8 cellular contexts compared by ENCODE assay signal in genomic region chr15:80779658-80780415, GRCh38. TPM values are rescaled to one million over a fixed set of nuclear protein-coding genes. Genes with fewer than 3 reads are reported as not detected.
DNase-seq lines count a peak whose midpoint lies in the region; TF ChIP-seq lines count a peak whose summit lies in the region.

No MANE protein-coding gene starts in this region.

- 1 to 3% (median 1%) methylated on average over 16 to 45 of the region's 45 CpGs for WGBS in adrenal gland, 4 donors

- peak; percentile 18 for DNase-seq in GM06990 (ENCODE audit: extremely low read depth, insufficient read length)
- peak; percentile 37 for DNase-seq in NCI-H345 treated with DMSO at 0.1 percent for 48 hours (lab: John Stamatoyannopoulos, UW; ENCODE audit: unreplicated experiment)
- peak in 3 of 10 donors; percentile 36 to 46 (median 44) for DNase-seq in dorsolateral prefrontal cortex
- DNase-seq in lung microvascular endothelial cell (ENCODE audit: low read depth in 2 of 2), result peak; percentile 23 to 27
- DNase-seq in stimulated activated CD4-positive, alpha-beta T cell treated with anti-CD3 and anti-CD28 coated beads, Interleukin-2, amount 100 ng/mL, for 48 hours, result no peak
- DNase-seq in adrenal gland, result no peak
- DNase-seq in activated effector memory CD4-positive, alpha-beta T cell treated with anti-CD3 and anti-CD28 coated beads, Interleukin-2, amount 50 U/mL, for 16 hours, result no peak
- DNase-seq in NCI-H2029 (lab: John Stamatoyannopoulos, UW), result no peak

- H3K36me3 ChIP-seq in GM06990 (ENCODE audit: control insufficient read depth, insufficient read depth, low read length) (no peaks in the 10 kb centered on the region), adrenal gland (replicated peaks in 1 of 2) (no peaks in the 10 kb centered on the region)

- TF ChIP-seq POLR2A in adrenal gland (IDR thresholded peaks at IDR 0.05), result no peak

- peaks cover 5 to 20% of the 10 kb centered on the region in 2 donors for H3K4me1 ChIP-seq in adrenal gland (replicated peaks in 1 of 2)

- H3K9me3 ChIP-seq in adrenal gland (replicated peaks in 1 of 3), result no peaks in the 10 kb centered on the region

- H3K4me3 ChIP-seq in GM06990 (replicated peaks; ENCODE audit: low read depth, low read length), result no peak overlapping the region; the same call in 1 of the 2 replicates
- peak overlapping the region; percentile 47 to 84 (median 69) for H3K4me3 ChIP-seq in dorsolateral prefrontal cortex
- H3K4me3 ChIP-seq in adrenal gland, result peak overlapping the region in 1 of 4 donors; percentile 53

- TF ChIP-seq CTCF in GM06990 (IDR thresholded peaks at IDR 0.05; ENCODE audit: insufficient read depth, low read length, poor library complexity, severe bottlenecking) (no peak), dorsolateral prefrontal cortex (IDR thresholded peaks at IDR 0.05 in 54 of 56, conservative IDR thresholded peaks at IDR 0.05 in 2 of 56; ENCODE audit: low read depth in 1 of 56, partially characterized antibody in 56 of 56) (no peak), adrenal gland (IDR thresholded peaks at IDR 0.05) (no peak)

- peaks cover 2% of the 10 kb centered on the region for H3K27me3 ChIP-seq in GM06990 (replicated peaks; ENCODE audit: control insufficient read depth, insufficient read depth, low read length)
- H3K27me3 ChIP-seq in dorsolateral prefrontal cortex, result peaks cover 0 to 22% (median 0%) of the 10 kb centered on the region in 45 donors
- H3K27me3 ChIP-seq in adrenal gland, result peaks cover 21% of the 10 kb centered on the region

- intact Hi-C loops in dorsolateral prefrontal cortex (cut with DNase I), result loop anchor here (2.0 to 10.0 kb wide), 7 partner anchors 88 to 323 kb away; no protein-coding TSS in a partner anchor
- intact Hi-C loops in adrenal gland (cut with DNase I), result loop anchor here (2.0 to 10.0 kb wide), 7 partner anchors 118 to 325 kb away; no protein-coding TSS in a partner anchor

- H3K27ac ChIP-seq in dorsolateral prefrontal cortex (peak overlapping the region in 35 of 59 donors; percentile 0 to 75 (median 50)), adrenal gland (no peak overlapping the region)

RNA-seq across cellular contexts. Expression of gene CEMIP, which starts 0.7 kb away (rescaled TPM):
- total RNA-seq in dorsolateral prefrontal cortex (10 to 100 TPM in 87 of 120 experiments, 1 to 10 TPM in 33; 2.8 to 70.9 (median 12.4) TPM), lung microvascular endothelial cell (under 0.01 and 0.22 TPM in 2 replicates), adrenal gland (1 to 10 TPM in 1 of 8 donors, under 1 TPM in 7; 0.25 to 2.2 (median 0.52) TPM)
- polyA plus RNA-seq in adrenal gland, result under 1 TPM; 0.08 to 0.20 (median 0.10) TPM

Comparison
In these comparisons a context has a peak if more than half of its experiments do, and no peak if none do; other contexts are left out.
1. DNase-seq: peak in GM06990 (single experiment), NCI-H345 treated with DMSO at 0.1 percent for 48 hours (single experiment) and lung microvascular endothelial cell (2 of 2); none in stimulated activated CD4-positive, alpha-beta T cell treated with anti-CD3 and anti-CD28 coated beads, Interleukin-2, amount 100 ng/mL, for 48 hours (0 of 2), adrenal gland (0 of 7), activated effector memory CD4-positive, alpha-beta T cell treated with anti-CD3 and anti-CD28 coated beads, Interleukin-2, amount 50 U/mL, for 16 hours (single experiment) and NCI-H2029 (single experiment).
2. H3K27ac ChIP-seq: peak in dorsolateral prefrontal cortex (35 of 59); none in adrenal gland (0 of 5).